In the genomic region with DNA sequence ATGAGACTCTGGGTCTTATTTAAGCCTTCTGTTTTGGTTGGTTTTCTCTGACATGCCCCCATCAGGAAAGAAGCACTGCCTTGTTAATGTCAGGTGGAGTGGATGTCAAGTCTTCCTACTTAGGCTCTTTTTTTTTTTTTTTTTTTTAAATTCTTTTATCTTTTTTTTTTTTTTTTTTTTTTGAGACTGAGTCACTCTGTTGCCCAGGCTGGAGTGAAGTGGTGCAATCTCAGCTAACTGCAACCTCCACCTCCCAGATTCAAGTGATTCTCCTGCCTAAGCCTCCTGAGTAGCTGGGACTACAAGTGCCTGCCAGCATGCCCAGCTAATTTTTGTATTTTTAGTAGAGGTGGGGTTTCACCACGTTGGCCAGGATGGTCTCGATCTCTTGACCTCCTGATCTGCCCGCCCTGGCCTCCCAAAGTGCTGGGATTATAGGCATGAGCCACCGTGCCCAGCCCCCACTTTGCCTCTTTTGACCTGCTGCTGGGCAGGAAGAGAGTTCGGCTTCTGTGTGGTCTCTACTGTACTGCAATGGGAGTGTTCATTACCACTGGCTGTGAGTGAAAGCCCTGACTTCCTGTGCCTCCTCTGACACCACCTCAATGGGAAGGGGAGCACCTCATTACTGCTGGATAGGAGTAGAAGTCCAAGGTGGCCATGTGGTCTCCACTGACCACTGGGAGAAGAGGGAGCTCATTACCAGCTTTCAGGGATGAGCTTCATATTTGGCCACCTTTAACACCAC, we compare ENCODE assay signal across 16 cellular contexts.
"Had no signal": no experiment of that assay in that cellular context is flagged by ENCODE, and none has a peak within 500 bp of the region (broad histone marks: within the 10 kb centered on the region; RNA-seq: fewer than 3 reads in every experiment).

No MANE protein-coding gene starts in this region.

- DNase-seq: activated CD4-positive, alpha-beta T cell treated with anti-CD3 and anti-CD28 coated beads for 4 hours; activated CD8-positive, alpha-beta memory T cell treated with anti-CD3 and anti-CD28 coated beads, Interleukin-2, amount 50 U/mL, for 48 hours; activated CD8-positive, alpha-beta T cell treated with anti-CD3 and anti-CD28 coated beads for 36 hours; activated gamma-delta T cell treated with Interleukin-2 at 50 U/mL for 16 hours; aorta; kidney; left lung; naive thymus-derived CD8-positive, alpha-beta T cell; retina; stimulated activated CD4-positive, alpha-beta T cell treated with anti-CD3 and anti-CD28 coated beads, Interleukin-2, amount 100 ng/mL, for 48 hours; stimulated activated naive B cell treated with anti-CD40 and anti-IgM and Interleukin-4, amounts not matched to agents 10 μg/mL and 1 μg/mL and 100 μg/mL, for 72 hours; thyroid gland had no signal

- ATAC-seq: activated CD8-positive, alpha-beta T cell treated with anti-CD3 and anti-CD28 coated beads for 36 hours; left lung; naive thymus-derived CD8-positive, alpha-beta T cell; stimulated activated naive B cell treated with anti-CD40 and anti-IgM and Interleukin-4, amounts not matched to agents 10 μg/mL and 1 μg/mL and 100 μg/mL, for 72 hours had no signal

- H3K27ac ChIP-seq: epithelial cell of prostate, left lung, neutrophil, thyroid gland had no signal

- H3K36me3 ChIP-seq: left lung, neutrophil, thyroid gland had no signal

- H3K27ac Mint-ChIP-seq: activated CD8-positive, alpha-beta T cell treated with anti-CD3 and anti-CD28 coated beads for 36 hours; activated naive CD8-positive, alpha-beta T cell; naive thymus-derived CD8-positive, alpha-beta T cell; stimulated activated naive B cell treated with anti-CD40 and anti-IgM and Interleukin-4, amounts not matched to agents 10 μg/mL and 1 μg/mL and 100 μg/mL, for 72 hours; T-helper 1 cell treated with Interleukin-12 subunit alpha and Interleukin-12 subunit beta and Interleukin-4 antibody, amounts not matched to agents 30 μg/mL and 1 μg/mL, for 36 hours had no signal

- H3K27me3 ChIP-seq: left lung, neutrophil, thyroid gland had no signal

- H3K9me3 ChIP-seq: neutrophil, thyroid gland had no signal

- H3K4me1 Mint-ChIP-seq: naive thymus-derived CD8-positive, alpha-beta T cell; stimulated activated naive B cell treated with anti-CD40 and anti-IgM and Interleukin-4, amounts not matched to agents 10 μg/mL and 1 μg/mL and 100 μg/mL, for 72 hours had no signal

- H3K4me1 ChIP-seq: left lung, thyroid gland had no signal

- H3K4me3 ChIP-seq: left lung, thyroid gland had no signal

- H3K4me3 Mint-ChIP-seq: activated CD8-positive, alpha-beta T cell treated with anti-CD3 and anti-CD28 coated beads for 36 hours; activated naive CD8-positive, alpha-beta T cell; naive thymus-derived CD8-positive, alpha-beta T cell; stimulated activated naive B cell treated with anti-CD40 and anti-IgM and Interleukin-4, amounts not matched to agents 10 μg/mL and 1 μg/mL and 100 μg/mL, for 72 hours; T-helper 1 cell treated with Interleukin-12 subunit alpha and Interleukin-12 subunit beta and Interleukin-4 antibody, amounts not matched to agents 30 μg/mL and 1 μg/mL, for 36 hours had no signal
